ENCODE assay signal across 16 cellular contexts in the genomic region with DNA sequence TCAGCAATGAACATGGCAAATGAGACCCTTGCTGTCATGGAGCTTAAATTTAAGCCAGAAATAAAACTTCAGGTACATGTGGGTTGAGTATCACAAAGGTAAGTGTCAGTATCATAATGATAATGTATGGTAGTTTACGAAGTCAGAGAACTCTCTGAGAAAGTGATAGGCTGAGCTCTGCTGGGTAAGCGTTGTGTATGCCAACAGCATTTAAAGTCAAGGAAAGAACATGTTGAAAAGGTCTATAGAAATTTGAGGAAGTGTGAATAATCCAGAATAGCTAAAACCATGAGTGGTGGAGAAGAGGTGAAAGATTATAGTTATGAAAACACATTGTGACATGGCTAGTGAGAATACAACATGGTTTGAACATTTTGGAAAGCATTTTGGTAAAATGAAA. TPM values are rescaled to one million over a fixed set of nuclear protein-coding genes. Genes with fewer than 3 reads are reported as not detected.
DNase-seq lines count a peak whose midpoint lies in the region; ATAC-seq, FAIRE-seq and TF ChIP-seq lines count a peak whose summit lies in the region.
"Had no signal": no experiment of that assay in that cellular context is flagged by ENCODE, and none has a peak within 500 bp of the region (broad histone marks: within the 10 kb centered on the region; RNA-seq: fewer than 3 reads in every experiment).

No MANE protein-coding gene starts in this region.

- no peak overlapping the region for H2AFZ ChIP-seq in KMS-11 (ENCODE audit: low read depth)

- peak overlapping the region; percentile 78 for H3K4me2 ChIP-seq in KMS-11

- H3K9ac ChIP-seq in KMS-11 (no peak overlapping the region), kidney (ENCODE audit: low read length in 2 of 2) (no peak overlapping the region)

- H3K9me3 ChIP-seq in CD4-positive, alpha-beta memory T cell (ENCODE audit: control insufficient read depth in 1 of 2, low read length in 2 of 2), result no peaks in the 10 kb centered on the region
- no peaks in the 10 kb centered on the region for H3K9me3 ChIP-seq in kidney (ENCODE audit: control insufficient read depth in 1 of 2, low read length in 2 of 2)

- H3K4me3 ChIP-seq in CD4-positive, alpha-beta memory T cell (ENCODE audit: low read length in 2 of 2), result no peak overlapping the region
- H3K4me3 ChIP-seq in KMS-11 (IDR thresholded peaks at IDR 0.05; ENCODE audit: insufficient read depth, low read depth, low read length) (no peak overlapping the region), kidney (ENCODE audit: low read length in 2 of 2) (no peak overlapping the region)

- H3K9me3 Mint-ChIP-seq in CD4-positive, alpha-beta memory T cell, result no peaks in the 10 kb centered on the region
- H3K9me3 Mint-ChIP-seq in central memory CD8-positive, alpha-beta T cell, result no peaks in the 10 kb centered on the region
- H3K9me3 Mint-ChIP-seq: neural crest cell had no signal

- TF ChIP-seq CTCF in KMS-11 (conservative IDR thresholded peaks at IDR 0.05; ENCODE audit: low read depth, low read length), result no peak
- no peak for TF ChIP-seq CTCF in RWPE1 (conservative IDR thresholded peaks at IDR 0.05; ENCODE audit: low read depth)
- no peak for TF ChIP-seq CTCF in kidney (IDR thresholded peaks at IDR 0.05; ENCODE audit: borderline replicate concordance, extremely low read depth, insufficient read depth)

- FAIRE-seq in kidney (lab: Jason Lieb, UNC), result no peak
- FAIRE-seq: HepG2, urothelium cell line had no signal

- H3K36me3 ChIP-seq in CD4-positive, alpha-beta memory T cell (ENCODE audit: insufficient read depth, low read length), result no peaks in the 10 kb centered on the region
- H3K36me3 ChIP-seq in KMS-11 (ENCODE audit: insufficient read depth) (no peaks in the 10 kb centered on the region), kidney (ENCODE audit: control insufficient read depth in 1 of 2, insufficient read depth in 2 of 2, low read length in 2 of 2) (no peaks in the 10 kb centered on the region)

- intact Hi-C loops in CD4-positive, alpha-beta memory T cell (cut with micrococcal nuclease), result loop anchor here (2.0 kb wide), 1 partner anchor 18 kb away; a partner anchor contains a TSS
- intact Hi-C loops in kidney (cut with DNase I), result no loop called here

- no peak overlapping the region for H3K27ac ChIP-seq in CD4-positive, alpha-beta memory T cell (ENCODE audit: low read depth, low read length)
- H3K27ac ChIP-seq in KMS-11, result peak overlapping the region; percentile 73; the same call in 1 of the 2 replicates
- H3K27ac ChIP-seq in RWPE1, result no peak overlapping the region
- H3K27ac ChIP-seq in kidney (ENCODE audit: low read depth in 2 of 2, low read length in 2 of 2), result no peak overlapping the region
- H3K27ac ChIP-seq: C4-2B had no signal

- no peaks in the 10 kb centered on the region for H3K36me3 Mint-ChIP-seq in CD4-positive, alpha-beta memory T cell
- H3K36me3 Mint-ChIP-seq in central memory CD8-positive, alpha-beta T cell (ENCODE audit: insufficient read depth), result no peaks in the 10 kb centered on the region

- no peaks in the 10 kb centered on the region for H3K27me3 ChIP-seq in CD4-positive, alpha-beta memory T cell (ENCODE audit: insufficient read depth, low read length)
- H3K27me3 ChIP-seq in KMS-11 (ENCODE audit: insufficient read depth, low read depth), result no peaks in the 10 kb centered on the region

- H3K27ac Mint-ChIP-seq in CD4-positive, alpha-beta memory T cell, result peak overlapping the region in 4 of 7 donors; percentile 25 to 37 (median 30)
- H3K27ac Mint-ChIP-seq in central memory CD8-positive, alpha-beta T cell (ENCODE audit: low read depth), result peak overlapping the region; percentile 86

- CTCF ChIA-PET in CD4-positive, alpha-beta memory T cell (lab: Charles Lee; ENCODE audit: partially characterized antibody), result interaction anchor here (1.8 kb wide), 1 partner anchor 12 kb away, joined by 5 read pairs; no protein-coding TSS in a partner anchor
- CTCF ChIA-PET in RWPE1 (lab: Yijun Ruan, JAX), result no interaction called here

- ATAC-seq in GM19324 (IDR thresholded peaks at IDR 0.05; ENCODE audit: low FRiP score, unreplicated experiment), result peak; percentile 22
- no peak for ATAC-seq in central memory CD8-positive, alpha-beta T cell (replicated peaks; ENCODE audit: extremely low read depth, poor library complexity, severe bottlenecking)
- ATAC-seq: HepG2, Panc1 had no signal

- DNase-seq in CD4-positive, alpha-beta memory T cell, result no peak
- DNase-seq in central memory CD8-positive, alpha-beta T cell (ENCODE audit: low spot score in 2 of 2), result no peak
- no peak for DNase-seq in RWPE1 (ENCODE audit: low spot score)
- DNase-seq in kidney, result no peak
- DNase-seq in activated CD4-positive, alpha-beta T cell treated with anti-CD3 and anti-CD28 coated beads, Interleukin-2, amount 50 U/mL, for 1 hour, result no peak
- no peak for DNase-seq in epidermal melanocyte (ENCODE audit: insufficient read length, low spot score)
- DNase-seq: activated gamma-delta T cell treated with Interleukin-2 at 50 U/mL for 16 hours, cerebellar nuclear complex, NCI-H2081 had no signal

- peak overlapping the region in 3 of 8 donors; percentile 14 to 45 (median 17) for H3K4me3 Mint-ChIP-seq in CD4-positive, alpha-beta memory T cell
- peak overlapping the region; percentile 36 for H3K4me3 Mint-ChIP-seq in central memory CD8-positive, alpha-beta T cell
- H3K4me3 Mint-ChIP-seq: neural crest cell had no signal

- H3K79me2 ChIP-seq in KMS-11 (ENCODE audit: insufficient read depth, low read depth), result no peaks in the 10 kb centered on the region

- H3K27me3 Mint-ChIP-seq in CD4-positive, alpha-beta memory T cell, result no peaks in the 10 kb centered on the region
- H3K27me3 Mint-ChIP-seq in central memory CD8-positive, alpha-beta T cell, result no peaks in the 10 kb centered on the region

- H3K4me1 ChIP-seq in CD4-positive, alpha-beta memory T cell (ENCODE audit: insufficient read depth, low read length), result peaks cover 39% of the 10 kb centered on the region
- peaks cover 73% of the 10 kb centered on the region for H3K4me1 ChIP-seq in KMS-11 (ENCODE audit: low read depth, poor library complexity, severe bottlenecking)
- peaks cover 4 to 13% of the 10 kb centered on the region in 2 donors for H3K4me1 ChIP-seq in kidney (ENCODE audit: control insufficient read depth in 1 of 2, insufficient read depth in 1 of 2, low read depth in 1 of 2, low read length in 2 of 2)

- H3K4me1 Mint-ChIP-seq in CD4-positive, alpha-beta memory T cell, result peaks cover 24 to 41% (median 26%) of the 10 kb centered on the region in 4 donors
- peaks cover 37% of the 10 kb centered on the region for H3K4me1 Mint-ChIP-seq in central memory CD8-positive, alpha-beta T cell

- POLR2A ChIA-PET in CD4-positive, alpha-beta memory T cell (lab: Charles Lee; ENCODE audit: partially characterized antibody), result interaction anchor here (1.3 to 2.9 kb wide), 2 partner anchors 13 to 18 kb away, joined by 4 to 19 read pairs; a partner anchor contains a TSS
- POLR2A ChIA-PET in RWPE1 (lab: Yijun Ruan, JAX; ENCODE audit: low non-redundant PET), result no interaction called here

- H4K20me1 ChIP-seq in KMS-11 (ENCODE audit: insufficient read depth), result no peaks in the 10 kb centered on the region

RNA-seq across cellular contexts. Expression of a gene that starts 17.4 kb away (rescaled TPM):
- 10 to 100 TPM; 57.1 to 60.0 TPM for total RNA-seq in CD4-positive, alpha-beta memory T cell
- 100 to 1,000 TPM; 139 to 161 TPM for polyA plus RNA-seq in CD4-positive, alpha-beta memory T cell
- total RNA-seq in kidney, result 187 TPM
- 191 TPM for polyA plus RNA-seq in kidney (ENCODE audit: insufficient read depth, low read depth, low replicate concordance)
